In the genomic region with DNA sequence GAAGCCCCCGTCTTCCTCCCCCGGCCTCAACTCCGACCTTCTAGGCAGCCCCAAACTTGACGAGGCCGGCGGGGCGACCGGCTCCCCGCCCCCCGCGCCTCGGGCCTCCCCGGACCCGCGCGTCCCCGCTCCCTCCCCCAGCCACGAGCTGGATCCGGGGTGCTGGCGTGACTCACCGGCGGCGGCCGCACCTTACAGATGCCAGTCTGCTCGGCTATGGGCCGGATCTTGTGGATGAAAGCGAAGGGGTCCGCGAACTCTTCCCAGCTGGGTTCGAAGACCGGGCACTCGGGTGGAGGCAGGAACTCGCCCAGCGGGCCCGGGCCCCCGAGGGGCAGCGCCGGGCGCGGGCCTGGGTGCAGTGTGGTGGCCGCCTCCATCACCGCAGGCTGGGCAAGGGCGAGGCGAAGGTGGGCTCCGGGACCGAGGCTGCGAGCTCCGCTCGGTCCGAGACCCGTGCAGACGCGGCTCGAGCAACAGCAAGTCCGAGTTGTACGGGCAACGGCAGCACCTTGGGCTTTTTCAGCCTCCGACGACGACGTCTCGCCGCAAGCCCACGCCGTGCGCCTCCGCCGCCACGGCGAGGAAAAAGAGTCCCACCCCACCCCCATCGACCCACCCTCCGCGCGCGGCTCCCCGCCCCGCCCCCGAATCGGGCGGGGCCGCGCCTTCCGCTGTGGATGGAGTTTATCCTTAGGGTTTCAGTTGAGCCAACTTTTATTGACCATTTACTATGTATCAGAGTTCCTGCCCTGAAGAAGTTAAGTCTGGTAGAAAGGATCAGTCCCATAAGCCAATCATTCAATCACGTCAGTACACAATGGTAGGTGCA, we compare ENCODE assay signal across 1 cellular context.
TF ChIP-seq lines count a peak whose summit lies in the region.

A gene (minus strand): TSS at position 496 of the 832 bp plus-strand sequence. CDS start 116 bp downstream, at position 380.

TF ChIP-seq in K562, 482 proteins besides CTCF, POLR2A, EP300 and RAD21 (continued from another document and continues in another):
- TF ChIP-seq, protein P1, sequence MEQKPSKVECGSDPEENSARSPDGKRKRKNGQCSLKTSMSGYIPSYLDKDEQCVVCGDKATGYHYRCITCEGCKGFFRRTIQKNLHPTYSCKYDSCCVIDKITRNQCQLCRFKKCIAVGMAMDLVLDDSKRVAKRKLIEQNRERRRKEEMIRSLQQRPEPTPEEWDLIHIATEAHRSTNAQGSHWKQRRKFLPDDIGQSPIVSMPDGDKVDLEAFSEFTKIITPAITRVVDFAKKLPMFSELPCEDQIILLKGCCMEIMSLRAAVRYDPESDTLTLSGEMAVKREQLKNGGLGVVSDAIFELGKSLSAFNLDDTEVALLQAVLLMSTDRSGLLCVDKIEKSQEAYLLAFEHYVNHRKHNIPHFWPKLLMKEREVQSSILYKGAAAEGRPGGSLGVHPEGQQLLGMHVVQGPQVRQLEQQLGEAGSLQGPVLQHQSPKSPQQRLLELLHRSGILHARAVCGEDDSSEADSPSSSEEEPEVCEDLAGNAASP (IDR thresholded peaks at IDR 0.05) = no peak
- TF ChIP-seq MXI1 (IDR thresholded peaks at IDR 0.05; ENCODE audit: low read depth, low read length) = no peak
- no peak for TF ChIP-seq XRCC5 (IDR thresholded peaks at IDR 0.05; ENCODE audit: low read depth, low read length)
- TF ChIP-seq NFRKB (IDR thresholded peaks at IDR 0.05; ENCODE audit: low read depth) = no peak
- TF ChIP-seq DIDO1 (tag; IDR thresholded peaks at IDR 0.05; ENCODE audit: low read depth) = no peak
- no peak for TF ChIP-seq CEBPB (tag; IDR thresholded peaks at IDR 0.05)
- TF ChIP-seq, protein P2, sequence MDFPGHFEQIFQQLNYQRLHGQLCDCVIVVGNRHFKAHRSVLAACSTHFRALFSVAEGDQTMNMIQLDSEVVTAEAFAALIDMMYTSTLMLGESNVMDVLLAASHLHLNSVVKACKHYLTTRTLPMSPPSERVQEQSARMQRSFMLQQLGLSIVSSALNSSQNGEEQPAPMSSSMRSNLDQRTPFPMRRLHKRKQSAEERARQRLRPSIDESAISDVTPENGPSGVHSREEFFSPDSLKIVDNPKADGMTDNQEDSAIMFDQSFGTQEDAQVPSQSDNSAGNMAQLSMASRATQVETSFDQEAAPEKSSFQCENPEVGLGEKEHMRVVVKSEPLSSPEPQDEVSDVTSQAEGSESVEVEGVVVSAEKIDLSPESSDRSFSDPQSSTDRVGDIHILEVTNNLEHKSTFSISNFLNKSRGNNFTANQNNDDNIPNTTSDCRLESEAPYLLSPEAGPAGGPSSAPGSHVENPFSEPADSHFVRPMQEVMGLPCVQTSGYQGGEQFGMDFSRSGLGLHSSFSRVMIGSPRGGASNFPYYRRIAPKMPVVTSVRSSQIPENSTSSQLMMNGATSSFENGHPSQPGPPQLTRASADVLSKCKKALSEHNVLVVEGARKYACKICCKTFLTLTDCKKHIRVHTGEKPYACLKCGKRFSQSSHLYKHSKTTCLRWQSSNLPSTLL (IDR thresholded peaks at IDR 0.05) = no peak
- no peak for TF ChIP-seq ZNF586 (CRISPR knock-in tag; conservative IDR thresholded peaks at IDR 0.05)
- TF ChIP-seq, protein P3, sequence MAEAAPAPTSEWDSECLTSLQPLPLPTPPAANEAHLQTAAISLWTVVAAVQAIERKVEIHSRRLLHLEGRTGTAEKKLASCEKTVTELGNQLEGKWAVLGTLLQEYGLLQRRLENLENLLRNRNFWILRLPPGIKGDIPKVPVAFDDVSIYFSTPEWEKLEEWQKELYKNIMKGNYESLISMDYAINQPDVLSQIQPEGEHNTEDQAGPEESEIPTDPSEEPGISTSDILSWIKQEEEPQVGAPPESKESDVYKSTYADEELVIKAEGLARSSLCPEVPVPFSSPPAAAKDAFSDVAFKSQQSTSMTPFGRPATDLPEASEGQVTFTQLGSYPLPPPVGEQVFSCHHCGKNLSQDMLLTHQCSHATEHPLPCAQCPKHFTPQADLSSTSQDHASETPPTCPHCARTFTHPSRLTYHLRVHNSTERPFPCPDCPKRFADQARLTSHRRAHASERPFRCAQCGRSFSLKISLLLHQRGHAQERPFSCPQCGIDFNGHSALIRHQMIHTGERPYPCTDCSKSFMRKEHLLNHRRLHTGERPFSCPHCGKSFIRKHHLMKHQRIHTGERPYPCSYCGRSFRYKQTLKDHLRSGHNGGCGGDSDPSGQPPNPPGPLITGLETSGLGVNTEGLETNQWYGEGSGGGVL (CRISPR knock-in tag; IDR thresholded peaks at IDR 0.05) = no peak
- no peak for TF ChIP-seq GATA2 (CRISPR knock-in tag; IDR thresholded peaks at IDR 0.05)
- no peak for TF ChIP-seq NCOA1 (IDR thresholded peaks at IDR 0.05; ENCODE audit: low read depth)
- TF ChIP-seq RFX5 (IDR thresholded peaks at IDR 0.05; ENCODE audit: low read depth, low read length) = no peak
- TF ChIP-seq KDM1A (IDR thresholded peaks at IDR 0.05) = peak in 1 of 2 experiments; percentile 67; a peak in 2 of 4 replicates
- 0 out of 2 replicates have a peak, but pooled peaks have one; percentile 26 for TF ChIP-seq DPF2 (IDR thresholded peaks at IDR 0.05)
- no peak for TF ChIP-seq CBX2 (IDR thresholded peaks at IDR 0.05; ENCODE audit: insufficient read depth, low read length, poor library complexity, severe bottlenecking)
- TF ChIP-seq SMARCE1 (IDR thresholded peaks at IDR 0.05) = no peak
- TF ChIP-seq STAT5B (CRISPR knock-in tag; IDR thresholded peaks at IDR 0.05) = no peak
- TF ChIP-seq, protein P4, sequence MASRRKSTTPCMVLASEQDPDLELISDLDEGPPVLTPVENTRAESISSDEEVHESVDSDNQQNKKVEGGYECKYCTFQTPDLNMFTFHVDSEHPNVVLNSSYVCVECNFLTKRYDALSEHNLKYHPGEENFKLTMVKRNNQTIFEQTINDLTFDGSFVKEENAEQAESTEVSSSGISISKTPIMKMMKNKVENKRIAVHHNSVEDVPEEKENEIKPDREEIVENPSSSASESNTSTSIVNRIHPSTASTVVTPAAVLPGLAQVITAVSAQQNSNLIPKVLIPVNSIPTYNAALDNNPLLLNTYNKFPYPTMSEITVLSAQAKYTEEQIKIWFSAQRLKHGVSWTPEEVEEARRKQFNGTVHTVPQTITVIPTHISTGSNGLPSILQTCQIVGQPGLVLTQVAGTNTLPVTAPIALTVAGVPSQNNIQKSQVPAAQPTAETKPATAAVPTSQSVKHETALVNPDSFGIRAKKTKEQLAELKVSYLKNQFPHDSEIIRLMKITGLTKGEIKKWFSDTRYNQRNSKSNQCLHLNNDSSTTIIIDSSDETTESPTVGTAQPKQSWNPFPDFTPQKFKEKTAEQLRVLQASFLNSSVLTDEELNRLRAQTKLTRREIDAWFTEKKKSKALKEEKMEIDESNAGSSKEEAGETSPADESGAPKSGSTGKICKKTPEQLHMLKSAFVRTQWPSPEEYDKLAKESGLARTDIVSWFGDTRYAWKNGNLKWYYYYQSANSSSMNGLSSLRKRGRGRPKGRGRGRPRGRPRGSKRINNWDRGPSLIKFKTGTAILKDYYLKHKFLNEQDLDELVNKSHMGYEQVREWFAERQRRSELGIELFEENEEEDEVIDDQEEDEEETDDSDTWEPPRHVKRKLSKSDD (conservative IDR thresholded peaks at IDR 0.05; ENCODE audit: low read length) = no peak
- peak; percentile 74; the same call in 1 of the 2 replicates for TF ChIP-seq MBD2 (IDR thresholded peaks at IDR 0.05; ENCODE audit: borderline replicate concordance, low read depth)
- peak in 1 of 3 experiments; percentile 30 for TF ChIP-seq YY1 (IDR thresholded peaks at IDR 0.05; ENCODE audit: borderline replicate concordance in 1 of 3, control insufficient read depth in 1 of 3, extremely low read depth in 1 of 3, insufficient read depth in 3 of 3, insufficient read length in 1 of 3, insufficient replicate concordance in 2 of 3, low read depth in 1 of 3, low read length in 2 of 3)
- no peak for TF ChIP-seq ZFP1 (CRISPR knock-in tag; IDR thresholded peaks at IDR 0.05)
- no peak for TF ChIP-seq ZNF695 (CRISPR knock-in tag; IDR thresholded peaks at IDR 0.05)
- no peak for TF ChIP-seq HDAC3 (IDR thresholded peaks at IDR 0.05; ENCODE audit: borderline replicate concordance, partially characterized antibody)
- no peak for TF ChIP-seq ZNF766 (CRISPR knock-in tag; conservative IDR thresholded peaks at IDR 0.05)
- no peak for TF ChIP-seq XRCC4 (IDR thresholded peaks at IDR 0.05; ENCODE audit: extremely low read depth, insufficient read depth, insufficient read length)
- TF ChIP-seq BDP1 (IDR thresholded peaks at IDR 0.05; ENCODE audit: insufficient read depth, insufficient read length) = no peak
- no peak for TF ChIP-seq THRAP3 (IDR thresholded peaks at IDR 0.05; ENCODE audit: borderline replicate concordance)
- no peak; the same call in 1 of the 2 replicates for TF ChIP-seq KLF16 (IDR thresholded peaks at IDR 0.05)
- no peak for TF ChIP-seq KHSRP (IDR thresholded peaks at IDR 0.05)
- TF ChIP-seq MCM5 (IDR thresholded peaks at IDR 0.05; ENCODE audit: low read depth) = no peak
- TF ChIP-seq, protein P5, sequence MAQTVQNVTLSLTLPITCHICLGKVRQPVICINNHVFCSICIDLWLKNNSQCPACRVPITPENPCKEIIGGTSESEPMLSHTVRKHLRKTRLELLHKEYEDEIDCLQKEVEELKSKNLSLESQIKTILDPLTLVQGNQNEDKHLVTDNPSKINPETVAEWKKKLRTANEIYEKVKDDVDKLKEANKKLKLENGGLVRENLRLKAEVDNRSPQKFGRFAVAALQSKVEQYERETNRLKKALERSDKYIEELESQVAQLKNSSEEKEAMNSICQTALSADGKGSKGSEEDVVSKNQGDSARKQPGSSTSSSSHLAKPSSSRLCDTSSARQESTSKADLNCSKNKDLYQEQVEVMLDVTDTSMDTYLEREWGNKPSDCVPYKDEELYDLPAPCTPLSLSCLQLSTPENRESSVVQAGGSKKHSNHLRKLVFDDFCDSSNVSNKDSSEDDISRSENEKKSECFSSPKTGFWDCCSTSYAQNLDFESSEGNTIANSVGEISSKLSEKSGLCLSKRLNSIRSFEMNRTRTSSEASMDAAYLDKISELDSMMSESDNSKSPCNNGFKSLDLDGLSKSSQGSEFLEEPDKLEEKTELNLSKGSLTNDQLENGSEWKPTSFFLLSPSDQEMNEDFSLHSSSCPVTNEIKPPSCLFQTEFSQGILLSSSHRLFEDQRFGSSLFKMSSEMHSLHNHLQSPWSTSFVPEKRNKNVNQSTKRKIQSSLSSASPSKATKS (CRISPR knock-in tag; IDR thresholded peaks at IDR 0.05) = no peak
- TF ChIP-seq ZNF263 (CRISPR knock-in tag; IDR thresholded peaks at IDR 0.05; ENCODE audit: borderline replicate concordance) = no peak
- TF ChIP-seq SMAD1 (IDR thresholded peaks at IDR 0.05; ENCODE audit: low read depth, low read length, partially characterized antibody) = no peak
- TF ChIP-seq ZNF217 (CRISPR knock-in tag; IDR thresholded peaks at IDR 0.05) = no peak
- no peak for TF ChIP-seq TFAM (CRISPR knock-in tag; conservative IDR thresholded peaks at IDR 0.05)
- TF ChIP-seq NR1H2 (CRISPR knock-in tag; IDR thresholded peaks at IDR 0.05) = no peak
- TF ChIP-seq ARNT (IDR thresholded peaks at IDR 0.05) = no peak
- TF ChIP-seq KDM5B (IDR thresholded peaks at IDR 0.05; ENCODE audit: insufficient replicate concordance, low read depth, low read length) = peak; percentile 97
- no peak for TF ChIP-seq RBM17 (IDR thresholded peaks at IDR 0.05; ENCODE audit: borderline replicate concordance, low read depth, low read length)
- no peak for TF ChIP-seq ETV6 (IDR thresholded peaks at IDR 0.05; ENCODE audit: borderline replicate concordance in 1 of 2, low read depth in 2 of 2, low read length in 1 of 2)
- TF ChIP-seq ETV6 (CRISPR knock-in tag; IDR thresholded peaks at IDR 0.05; ENCODE audit: borderline replicate concordance) = peak; percentile 11; the same call in 1 of the 2 replicates
- TF ChIP-seq ZBTB7A (IDR thresholded peaks at IDR 0.05; ENCODE audit: borderline replicate concordance, control insufficient read depth, low read depth, low read length) = peak; percentile 91; the same call in 1 of the 2 replicates
- 0 out of 2 replicates have a peak, but pooled peaks have one; percentile 46 for TF ChIP-seq HDAC2 (IDR thresholded peaks at IDR 0.05)
- TF ChIP-seq JUND (IDR thresholded peaks at IDR 0.05; ENCODE audit: borderline replicate concordance, low read depth, low read length) = peak; percentile 62; the same call in 1 of the 2 replicates
- peak; percentile 41; the same call in 1 of the 3 replicates for TF ChIP-seq JUND (tag; IDR thresholded peaks at IDR 0.05; ENCODE audit: borderline replicate concordance, low read depth, low read length)
- no peak for TF ChIP-seq POU5F1 (IDR thresholded peaks at IDR 0.05; ENCODE audit: borderline replicate concordance, low read depth, low read length, partially characterized antibody)
- TF ChIP-seq BRCA1 (IDR thresholded peaks at IDR 0.05) = no peak
- no peak for TF ChIP-seq BRCA1 (CRISPR knock-in tag; IDR thresholded peaks at IDR 0.05)
- no peak for TF ChIP-seq NFXL1 (CRISPR knock-in tag; IDR thresholded peaks at IDR 0.05)
- TF ChIP-seq, protein P6, sequence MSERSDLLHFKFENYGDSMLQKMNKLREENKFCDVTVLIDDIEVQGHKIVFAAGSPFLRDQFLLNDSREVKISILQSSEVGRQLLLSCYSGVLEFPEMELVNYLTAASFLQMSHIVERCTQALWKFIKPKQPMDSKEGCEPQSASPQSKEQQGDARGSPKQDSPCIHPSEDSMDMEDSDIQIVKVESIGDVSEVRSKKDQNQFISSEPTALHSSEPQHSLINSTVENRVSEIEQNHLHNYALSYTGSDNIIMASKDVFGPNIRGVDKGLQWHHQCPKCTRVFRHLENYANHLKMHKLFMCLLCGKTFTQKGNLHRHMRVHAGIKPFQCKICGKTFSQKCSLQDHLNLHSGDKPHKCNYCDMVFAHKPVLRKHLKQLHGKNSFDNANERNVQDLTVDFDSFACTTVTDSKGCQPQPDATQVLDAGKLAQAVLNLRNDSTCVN (CRISPR knock-in tag; IDR thresholded peaks at IDR 0.05) = no peak
- no peak for TF ChIP-seq ASH1L (IDR thresholded peaks at IDR 0.05; ENCODE audit: borderline replicate concordance, low read depth, partially characterized antibody)
- no peak for TF ChIP-seq SREBF1 (IDR thresholded peaks at IDR 0.05; ENCODE audit: borderline replicate concordance, low read depth, low read length)
- TF ChIP-seq TEAD2 (tag; IDR thresholded peaks at IDR 0.05) = no peak
- no peak for TF ChIP-seq ZNF354B (CRISPR knock-in tag; IDR thresholded peaks at IDR 0.05)
- no peak for TF ChIP-seq NBN (IDR thresholded peaks at IDR 0.05; ENCODE audit: low read depth)
- TF ChIP-seq NR2F6 (CRISPR knock-in tag; IDR thresholded peaks at IDR 0.05) = 0 out of 2 replicates have a peak, but pooled peaks have one; percentile 28
- no peak for TF ChIP-seq ZNF197 (CRISPR knock-in tag; IDR thresholded peaks at IDR 0.05; ENCODE audit: low read depth)
- TF ChIP-seq, protein P7, sequence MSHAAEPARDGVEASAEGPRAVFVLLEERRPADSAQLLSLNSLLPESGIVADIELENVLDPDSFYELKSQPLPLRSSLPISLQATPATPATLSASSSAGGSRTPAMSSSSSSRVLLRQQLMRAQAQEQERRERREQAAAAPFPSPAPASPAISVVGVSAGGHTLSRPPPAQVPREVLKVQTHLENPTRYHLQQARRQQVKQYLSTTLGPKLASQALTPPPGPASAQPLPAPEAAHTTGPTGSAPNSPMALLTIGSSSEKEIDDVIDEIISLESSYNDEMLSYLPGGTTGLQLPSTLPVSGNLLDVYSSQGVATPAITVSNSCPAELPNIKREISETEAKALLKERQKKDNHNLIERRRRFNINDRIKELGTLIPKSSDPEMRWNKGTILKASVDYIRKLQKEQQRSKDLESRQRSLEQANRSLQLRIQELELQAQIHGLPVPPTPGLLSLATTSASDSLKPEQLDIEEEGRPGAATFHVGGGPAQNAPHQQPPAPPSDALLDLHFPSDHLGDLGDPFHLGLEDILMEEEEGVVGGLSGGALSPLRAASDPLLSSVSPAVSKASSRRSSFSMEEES (CRISPR knock-in tag; IDR thresholded peaks at IDR 0.05) = no peak
- TF ChIP-seq ZNF444 (CRISPR knock-in tag; IDR thresholded peaks at IDR 0.05) = no peak
- TF ChIP-seq ZKSCAN8 (CRISPR knock-in tag; IDR thresholded peaks at IDR 0.05) = no peak
- TF ChIP-seq CTBP1 (IDR thresholded peaks at IDR 0.05; ENCODE audit: borderline replicate concordance) = peak; percentile 66
